In genomic region chr19:12994701-12995595, GRCh38 we compare ENCODE assay signal across 8 cellular contexts. TPM values are rescaled to one million over a fixed set of nuclear protein-coding genes. Genes with fewer than 3 reads are reported as not detected.
A peak's percentile ranks its signal among the peaks of the same experiment; 100 is the strongest.
DNase-seq lines count a peak whose midpoint lies in the region; ATAC-seq lines count a peak whose summit lies in the region.

Gene NFIX (plus strand): TSS chr19:12995475. CDS start chr19:12995838, 363 bp downstream.

- peak within 1 kb of the TSS; percentile 82 to 93 for H3K4me3 Mint-ChIP-seq in stimulated activated naive CD8-positive, alpha-beta T cell treated with anti-CD3 and anti-CD28 coated beads, Interleukin-15, amount 100 ng/mL, for 72 hours

- peaks cover 10% of the 10 kb centered on the region for H3K27me3 Mint-ChIP-seq in stimulated activated naive CD8-positive, alpha-beta T cell treated with anti-CD3 and anti-CD28 coated beads, Interleukin-15, amount 100 ng/mL, for 72 hours

- peaks cover 15 to 24% of the 10 kb centered on the region in 2 donors for H3K4me1 ChIP-seq in mucosa of rectum (ENCODE audit: control insufficient read depth in 2 of 2, insufficient read depth in 2 of 2, low read length in 2 of 2)

- peaks cover 11% of the 10 kb centered on the region for H3K4me1 Mint-ChIP-seq in stimulated activated naive CD8-positive, alpha-beta T cell treated with anti-CD3 and anti-CD28 coated beads, Interleukin-15, amount 100 ng/mL, for 72 hours

- no peaks in the 10 kb centered on the region for H3K9me3 ChIP-seq in mucosa of rectum (ENCODE audit: control insufficient read depth in 2 of 2, low read length in 2 of 2)

- peak within 1 kb of the TSS; percentile 48 to 93 for H3K27ac Mint-ChIP-seq in stimulated activated naive CD8-positive, alpha-beta T cell treated with anti-CD3 and anti-CD28 coated beads, Interleukin-15, amount 100 ng/mL, for 72 hours

- H3K36me3 ChIP-seq in mucosa of rectum (ENCODE audit: control insufficient read depth in 2 of 2, insufficient read depth in 2 of 2, low read length in 2 of 2) = peaks cover 4 to 5% of the 10 kb centered on the region in 2 donors

- peak within 1 kb of the TSS; percentile 41 to 82 for H3K9ac ChIP-seq in mucosa of rectum (ENCODE audit: low read depth in 1 of 2, low read length in 2 of 2)

- no peaks in the 10 kb centered on the region for H3K27me3 ChIP-seq in mucosa of rectum (ENCODE audit: control insufficient read depth in 2 of 2, insufficient read depth in 2 of 2, low read length in 2 of 2)

- H3K4me3 ChIP-seq in mucosa of rectum (ENCODE audit: low read length in 2 of 2) = peak within 1 kb of the TSS; percentile 85 to 88

- in situ Hi-C loops in G401 (cut with HindIII; ENCODE audit: low sequenced_read_pairs) = no loop called here

- DNase-seq in G401 (ENCODE audit: low spot score) (peak; percentile 29), NCI-H69 (lab: John Stamatoyannopoulos, UW) (peak; percentile 74), epithelial cell of prostate (ENCODE audit: low read depth, low spot score) (no peak), NCI-H345 (lab: John Stamatoyannopoulos, UW) (no peak)
- peak; percentile 61 for DNase-seq in activated T-cell treated with anti-CD3 and anti-CD28 coated beads, Interleukin-2, amount 50 U/mL, for 1 hour
- peak in 1 of 2 donors; percentile 53 for DNase-seq in stimulated activated naive CD8-positive, alpha-beta T cell treated with anti-CD3 and anti-CD28 coated beads, Interleukin-15, amount 100 ng/mL, for 72 hours

- ATAC-seq in stimulated activated naive CD8-positive, alpha-beta T cell treated with anti-CD3 and anti-CD28 coated beads, Interleukin-15, amount 100 ng/mL, for 72 hours = peak; percentile 62
- ATAC-seq in GM18498 (IDR thresholded peaks at IDR 0.05; ENCODE audit: unreplicated experiment) = no peak

- H3K9me3 Mint-ChIP-seq in stimulated activated naive CD8-positive, alpha-beta T cell treated with anti-CD3 and anti-CD28 coated beads, Interleukin-15, amount 100 ng/mL, for 72 hours = no peaks in the 10 kb centered on the region

- H3K27ac ChIP-seq in epithelial cell of prostate (peak within 1 kb of the TSS; percentile 39), mucosa of rectum (ENCODE audit: low read depth in 2 of 2, low read length in 2 of 2) (peak within 1 kb of the TSS; percentile 76)

RNA-seq across cellular contexts. Expression of gene NFIX, which starts in this region (rescaled TPM):
- 0.86 and 3.6 TPM in 2 replicates for total RNA-seq in G401 (2014; rRNA removed; shearing (Covaris generic))

Comparison
In these comparisons a context has a peak if more than half of its experiments do, and no peak if none do; other contexts are left out.
1. DNase-seq: peak in G401 (single experiment), NCI-H69 (single experiment) and activated T-cell treated with anti-CD3 and anti-CD28 coated beads, Interleukin-2, amount 50 U/mL, for 1 hour (single experiment); none in epithelial cell of prostate (single experiment) and NCI-H345 (single experiment).